Comparison of ENCODE assay signal across 14 cellular contexts in the genomic region with DNA sequence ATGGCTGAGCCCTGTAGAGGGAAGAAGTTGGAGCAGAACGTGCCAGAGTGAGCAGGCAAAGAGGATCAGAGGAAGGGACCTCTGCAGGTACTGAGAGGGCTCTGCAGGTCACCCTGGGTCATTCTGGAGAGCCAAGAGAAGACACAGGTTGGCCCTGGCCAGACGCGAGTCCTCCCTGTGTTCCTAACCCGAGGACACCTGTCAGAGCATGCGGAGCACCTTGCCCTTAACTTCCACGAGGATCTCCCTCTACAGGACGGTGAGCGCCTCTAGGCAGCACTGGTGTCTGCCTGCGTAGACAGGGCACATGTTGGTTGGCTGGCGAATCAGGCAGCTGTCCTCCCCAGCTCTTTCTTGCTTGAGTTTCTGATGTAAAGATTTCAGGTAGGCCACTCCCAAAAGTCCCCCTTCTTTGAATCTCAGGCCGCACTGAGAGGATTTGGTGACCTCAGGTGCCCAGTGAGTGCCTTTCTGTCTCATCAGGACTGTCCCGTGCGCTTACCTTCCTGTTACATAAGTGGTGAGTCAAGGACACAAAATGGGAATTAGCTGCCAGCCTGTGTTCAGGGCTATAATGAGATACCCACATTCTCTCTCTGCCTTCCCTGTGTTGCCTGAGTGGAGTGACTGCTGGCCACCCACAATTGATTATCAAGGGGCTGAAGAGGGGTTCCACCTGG. TPM values are rescaled to one million over a fixed set of nuclear protein-coding genes. Genes with fewer than 3 reads are reported as not detected.
DNase-seq lines count a peak whose midpoint lies in the region; ATAC-seq and TF ChIP-seq lines count a peak whose summit lies in the region.
"Had no signal": no experiment of that assay in that cellular context is flagged by ENCODE, and none has a peak within 500 bp of the region (broad histone marks: within the 10 kb centered on the region; RNA-seq: fewer than 3 reads in every experiment).

No MANE protein-coding gene starts in this region.

- H3K9me3 ChIP-seq in upper lobe of right lung, result no peaks in the 10 kb centered on the region
- H3K9me3 ChIP-seq: esophagus squamous epithelium, tibial nerve had no signal

- no peak for TF ChIP-seq CTCF in upper lobe of right lung (IDR thresholded peaks at IDR 0.05)

- no peaks in the 10 kb centered on the region for H3K27me3 ChIP-seq in upper lobe of right lung
- H3K27me3 ChIP-seq: esophagus squamous epithelium, tibial nerve had no signal

- POLR2A ChIA-PET in naive thymus-derived CD8-positive, alpha-beta T cell (lab: Charles Lee), result no interaction called here

- peaks cover 13% of the 10 kb centered on the region for H3K36me3 ChIP-seq in upper lobe of right lung

- no peak overlapping the region for H3K4me3 ChIP-seq in upper lobe of right lung
- H3K4me3 ChIP-seq: esophagus squamous epithelium, tibial nerve had no signal

- H3K27ac Mint-ChIP-seq in naive thymus-derived CD8-positive, alpha-beta T cell, result peak overlapping the region in 6 of 10 donors; percentile 2 to 80 (median 32)

- H3K27me3 Mint-ChIP-seq in naive thymus-derived CD8-positive, alpha-beta T cell, result no peaks in the 10 kb centered on the region

- peak; percentile 48 for DNase-seq in activated effector memory CD4-positive, alpha-beta T cell treated with anti-CD3 and anti-CD28 coated beads, Interleukin-2, amount 50 U/mL, for 16 hours
- no peak for DNase-seq in activated effector memory CD4-positive, alpha-beta T cell treated with Interleukin-2 at 50 U/mL for 16 hours
- DNase-seq in epithelial cell of prostate (ENCODE audit: low read depth, low spot score), result no peak
- peak in 1 of 10 donors; percentile 8 for DNase-seq in naive thymus-derived CD8-positive, alpha-beta T cell
- DNase-seq in upper lobe of right lung, result peak; percentile 52
- no peak for DNase-seq in stimulated activated CD4-positive, alpha-beta T cell treated with anti-CD3 and anti-CD28 coated beads, Interleukin-15, amount 100 ng/mL, for 24 hours
- DNase-seq: activated CD4-positive, alpha-beta T cell treated with anti-CD3 and anti-CD28 coated beads for 48 hours; cerebellar nuclear complex; esophagus squamous epithelium; NCI-H2171; SW 1271 had no signal

- H3K4me3 Mint-ChIP-seq in naive thymus-derived CD8-positive, alpha-beta T cell, result peak overlapping the region in 1 of 10 donors; percentile 22

- peaks cover 22% of the 10 kb centered on the region for H3K4me1 ChIP-seq in upper lobe of right lung

- intact Hi-C loops in upper lobe of right lung (cut with DNase I), result no loop called here

- peaks cover 0 to 57% (median 12%) of the 10 kb centered on the region in 3 donors for H3K36me3 Mint-ChIP-seq in naive thymus-derived CD8-positive, alpha-beta T cell

- no peaks in the 10 kb centered on the region for H3K9me3 Mint-ChIP-seq in naive thymus-derived CD8-positive, alpha-beta T cell

- H3K27ac ChIP-seq in epithelial cell of prostate, result peak overlapping the region; percentile 44
- no peak overlapping the region for H3K27ac ChIP-seq in upper lobe of right lung

- ATAC-seq in naive thymus-derived CD8-positive, alpha-beta T cell, result no peak
- ATAC-seq in upper lobe of right lung, result no peak
- ATAC-seq in HG03095 (IDR thresholded peaks at IDR 0.05; ENCODE audit: unreplicated experiment), result no peak
- no peak for ATAC-seq in GM21529 (IDR thresholded peaks at IDR 0.05; ENCODE audit: unreplicated experiment)

- H3K4me1 Mint-ChIP-seq in naive thymus-derived CD8-positive, alpha-beta T cell, result peaks cover 28 to 56% (median 39%) of the 10 kb centered on the region in 4 donors

RNA-seq across cellular contexts. Expression of a gene that starts 45.3 kb away (rescaled TPM):
- total RNA-seq in naive thymus-derived CD8-positive, alpha-beta T cell, result 100 to 1,000 TPM; 219 to 234 TPM
- polyA plus RNA-seq in naive thymus-derived CD8-positive, alpha-beta T cell, result 10 to 100 TPM; 16.9 to 28.3 (median 26.4) TPM
- total RNA-seq in upper lobe of right lung, result 333 TPM

Comparison
In these comparisons a context has a peak if more than half of its experiments do, and no peak if none do; other contexts are left out.
1. DNase-seq: peak in activated effector memory CD4-positive, alpha-beta T cell treated with anti-CD3 and anti-CD28 coated beads, Interleukin-2, amount 50 U/mL, for 16 hours (single experiment) and upper lobe of right lung (single experiment); none in activated effector memory CD4-positive, alpha-beta T cell treated with Interleukin-2 at 50 U/mL for 16 hours (single experiment), epithelial cell of prostate (single experiment) and stimulated activated CD4-positive, alpha-beta T cell treated with anti-CD3 and anti-CD28 coated beads, Interleukin-15, amount 100 ng/mL, for 24 hours (single experiment).